1 cellular context compared by ENCODE assay signal in genomic region chr9:83013867-83014605, GRCh38.
TF ChIP-seq lines count a peak whose summit lies in the region.

No MANE protein-coding gene starts in this region.

TF ChIP-seq in SK-N-SH, 30 proteins besides CTCF, POLR2A, EP300 and RAD21 (continued from another document):
- TF ChIP-seq REST (IDR thresholded peaks at IDR 0.05; ENCODE audit: low read depth, low read length), result no peak
- TF ChIP-seq MXI1 (IDR thresholded peaks at IDR 0.05; ENCODE audit: low read depth, low read length), result no peak
- TF ChIP-seq SMC3 (IDR thresholded peaks at IDR 0.05; ENCODE audit: low read depth, low read length), result no peak
- TF ChIP-seq FOXJ3 (CRISPR knock-in tag; IDR thresholded peaks at IDR 0.05), result no peak
- no peak for TF ChIP-seq FOXM1 (IDR thresholded peaks at IDR 0.05; ENCODE audit: low read depth)
- TF ChIP-seq EZH2phosphoT487 (IDR thresholded peaks at IDR 0.05; ENCODE audit: borderline replicate concordance, low read depth), result no peak
- no peak for TF ChIP-seq PBX3 (IDR thresholded peaks at IDR 0.05)
- TF ChIP-seq TAF1 (IDR thresholded peaks at IDR 0.05; ENCODE audit: borderline replicate concordance, low read depth, low read length), result no peak
- no peak for TF ChIP-seq RFX5 (IDR thresholded peaks at IDR 0.05; ENCODE audit: low read length)
